ENCODE assay signal across 2 cellular contexts in genomic region chr13:28699246-28699645, GRCh38.
TF ChIP-seq lines count a peak whose summit lies in the region.

No MANE protein-coding gene starts in this region.

TF ChIP-seq in liver, 16 proteins besides CTCF, POLR2A, EP300 and RAD21:
- TF ChIP-seq ATF3 (IDR thresholded peaks at IDR 0.05) (no peak), HNF4G (IDR thresholded peaks at IDR 0.05) (peak; percentile 42), HNF4A (conservative IDR thresholded peaks at IDR 0.05) (peak; percentile 89 to 90), MAX (IDR thresholded peaks at IDR 0.05) (no peak), JUND (IDR thresholded peaks at IDR 0.05) (no peak), YY1 (IDR thresholded peaks at IDR 0.05) (no peak), ZBTB33 (IDR thresholded peaks at IDR 0.05) (no peak), NR2F2 (IDR thresholded peaks at IDR 0.05) (no peak), RXRA (IDR thresholded peaks at IDR 0.05) (peak in 1 of 2 donors; percentile 16), FOXA1 (IDR thresholded peaks at IDR 0.05) (no peak), SP1 (IDR thresholded peaks at IDR 0.05) (no peak), TAF1 (conservative IDR thresholded peaks at IDR 0.05) (no peak), GABPA (IDR thresholded peaks at IDR 0.05 in 1 of 2, conservative IDR thresholded peaks at IDR 0.05 in 1 of 2) (no peak), REST (IDR thresholded peaks at IDR 0.05) (no peak), FOXA2 (IDR thresholded peaks at IDR 0.05) (no peak), EGR1 (IDR thresholded peaks at IDR 0.05; ENCODE audit: low read depth in 2 of 2) (no peak)

TF ChIP-seq in HepG2, 621 proteins besides CTCF, POLR2A, EP300 and RAD21:
- TF ChIP-seq SMAD1 (CRISPR knock-in tag; IDR thresholded peaks at IDR 0.05; ENCODE audit: borderline replicate concordance, low read depth) = no peak
- no peak for TF ChIP-seq ETS1 (CRISPR knock-in tag; IDR thresholded peaks at IDR 0.05)
- TF ChIP-seq SP1 (IDR thresholded peaks at IDR 0.05) = no peak
- TF ChIP-seq SP1 (CRISPR knock-in tag; IDR thresholded peaks at IDR 0.05) = no peak
